Comparison of ENCODE assay signal across 10 cellular contexts in the genomic region with DNA sequence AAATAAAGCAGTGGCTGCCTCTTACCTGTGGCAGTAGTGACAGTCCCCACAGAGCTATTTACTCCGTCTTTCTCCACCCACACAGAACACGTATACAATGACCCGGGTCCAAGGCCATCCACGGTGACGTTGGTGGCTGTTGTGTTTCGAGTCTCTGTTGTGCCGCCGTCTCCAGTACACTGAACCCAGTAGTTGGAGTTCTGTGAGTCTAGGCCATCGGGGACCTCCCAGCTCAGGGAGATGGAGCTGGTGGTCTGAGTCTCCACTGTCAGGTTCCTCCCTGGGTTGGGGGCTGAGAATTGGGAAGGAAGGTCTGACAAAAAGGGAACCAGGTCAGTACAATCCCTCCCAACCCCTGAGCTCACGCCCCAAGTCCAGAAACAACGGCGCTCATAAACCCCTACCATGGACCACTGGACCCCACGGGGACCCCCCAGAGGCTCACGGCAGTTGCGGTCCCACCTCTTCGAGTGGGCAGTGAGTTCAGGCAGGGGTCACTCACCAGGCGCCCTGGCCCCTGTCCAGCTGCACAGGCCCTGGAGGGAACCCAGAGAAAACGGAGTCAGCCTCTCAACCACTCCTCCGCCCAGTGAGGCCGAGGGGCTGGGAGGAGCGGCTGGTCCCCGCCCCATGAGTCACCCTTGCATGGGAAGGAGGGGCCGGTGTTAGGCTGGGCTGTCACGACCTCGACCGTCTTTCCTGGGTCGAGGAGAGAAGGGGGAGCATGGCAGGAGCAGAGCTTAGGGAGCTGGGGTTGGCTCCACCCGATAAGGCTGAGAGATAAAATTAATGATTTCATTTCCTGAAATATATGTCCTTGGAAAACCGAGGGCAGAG. TPM values are rescaled to one million over a fixed set of nuclear protein-coding genes. Genes with fewer than 3 reads are reported as not detected.
DNase-seq lines count a peak whose midpoint lies in the region; ATAC-seq and TF ChIP-seq lines count a peak whose summit lies in the region.
"Had no signal": no experiment of that assay in that cellular context is flagged by ENCODE, and none has a peak within 500 bp of the region (broad histone marks: within the 10 kb centered on the region; RNA-seq: fewer than 3 reads in every experiment).

No MANE protein-coding gene starts in this region.

- H3K4me1 ChIP-seq in mucosa of stomach (ENCODE audit: control insufficient read depth, insufficient read depth, low read length) (peaks cover 20% of the 10 kb centered on the region), stomach smooth muscle (ENCODE audit: control insufficient read depth, insufficient read depth, low read length) (peaks cover 13% of the 10 kb centered on the region)

- H3K27ac Mint-ChIP-seq in activated CD4-positive, alpha-beta memory T cell treated with anti-CD3 and anti-CD28 coated beads for 36 hours: peak overlapping the region; percentile 23

- no peaks in the 10 kb centered on the region for H3K36me3 Mint-ChIP-seq in activated CD4-positive, alpha-beta memory T cell treated with anti-CD3 and anti-CD28 coated beads for 36 hours

- H3K9me3 Mint-ChIP-seq in activated CD4-positive, alpha-beta memory T cell treated with anti-CD3 and anti-CD28 coated beads for 36 hours: no peaks in the 10 kb centered on the region

- no peak overlapping the region for H3K4me3 Mint-ChIP-seq in activated CD4-positive, alpha-beta memory T cell treated with anti-CD3 and anti-CD28 coated beads for 36 hours

- DNase-seq in GDM1 (lab: John Stamatoyannopoulos, UW) (peak; percentile 45), NCI-H146 treated with DMSO at 0.1 percent for 48 hours (lab: John Stamatoyannopoulos, UW; ENCODE audit: unreplicated experiment) (peak; percentile 29), erythroblast (lab: John Stamatoyannopoulos, UW) (peak; percentile 86 to 93), germinal center (ENCODE audit: low spot score) (no peak)
- DNase-seq in activated CD4-positive, alpha-beta memory T cell treated with anti-CD3 and anti-CD28 coated beads for 36 hours: peak; percentile 64

- H3K36me3 ChIP-seq in mucosa of stomach (ENCODE audit: control insufficient read depth, insufficient read depth, low read length) (peaks cover 13% of the 10 kb centered on the region), stomach smooth muscle (ENCODE audit: control insufficient read depth in 2 of 2, insufficient read depth in 2 of 2, low read length in 2 of 2) (no peaks in the 10 kb centered on the region)
- H3K36me3 ChIP-seq: tibial artery had no signal

- peaks cover 2% of the 10 kb centered on the region for H3K4me1 Mint-ChIP-seq in activated CD4-positive, alpha-beta memory T cell treated with anti-CD3 and anti-CD28 coated beads for 36 hours (ENCODE audit: low read depth)

- no peak overlapping the region for H3K27ac ChIP-seq in stomach smooth muscle (ENCODE audit: low read length)
- H3K27ac ChIP-seq: tibial artery had no signal

- no peaks in the 10 kb centered on the region for H3K9me3 ChIP-seq in mucosa of stomach (ENCODE audit: control insufficient read depth, low read length)
- H3K9me3 ChIP-seq in stomach smooth muscle (ENCODE audit: control insufficient read depth in 2 of 2, low read length in 2 of 2): no peaks in the 10 kb centered on the region
- H3K9me3 ChIP-seq: tibial artery had no signal

- TF ChIP-seq POLR2A in erythroblast (IDR thresholded peaks at IDR 0.05; ENCODE audit: low read length): peak; percentile 27

- ATAC-seq in GM19023 (IDR thresholded peaks at IDR 0.05; ENCODE audit: unreplicated experiment): no peak

- POLR2A ChIA-PET in activated CD4-positive, alpha-beta memory T cell treated with anti-CD3 and anti-CD28 coated beads for 36 hours (lab: Charles Lee): no interaction called here

- CTCF ChIA-PET in activated CD4-positive, alpha-beta memory T cell treated with anti-CD3 and anti-CD28 coated beads for 36 hours (lab: Charles Lee): no interaction called here

- peaks cover 30% of the 10 kb centered on the region for H3K27me3 Mint-ChIP-seq in activated CD4-positive, alpha-beta memory T cell treated with anti-CD3 and anti-CD28 coated beads for 36 hours

- H3K27me3 ChIP-seq in mucosa of stomach (ENCODE audit: control insufficient read depth, insufficient read depth, low read length) (no peaks in the 10 kb centered on the region), stomach smooth muscle (ENCODE audit: control insufficient read depth in 1 of 2, insufficient read depth in 2 of 2, low read length in 2 of 2) (peaks cover 6 to 9% of the 10 kb centered on the region in 2 donors)

- intact Hi-C loops in activated CD4-positive, alpha-beta memory T cell treated with anti-CD3 and anti-CD28 coated beads for 36 hours (cut with micrococcal nuclease): no loop called here

- H3K9ac ChIP-seq in mucosa of stomach (ENCODE audit: low read length) (peak overlapping the region; percentile 83), stomach smooth muscle (ENCODE audit: low read length in 2 of 2) (no peak overlapping the region)

- H3K4me3 ChIP-seq in mucosa of stomach (ENCODE audit: low read length) (peak overlapping the region; percentile 74), stomach smooth muscle (ENCODE audit: low read length in 2 of 2) (peak overlapping the region; percentile 19 to 29)
- H3K4me3 ChIP-seq: tibial artery had no signal

RNA-seq across cellular contexts. Expression of a gene that starts 2.4 kb away (rescaled TPM):
- not detected for total RNA-seq in activated CD4-positive, alpha-beta memory T cell treated with anti-CD3 and anti-CD28 coated beads for 36 hours

RNA-seq across cellular contexts. Expression of a gene that starts 21.7 kb away (rescaled TPM):
- 1 to 10 TPM; 4.8 to 6.5 TPM for total RNA-seq in activated CD4-positive, alpha-beta memory T cell treated with anti-CD3 and anti-CD28 coated beads for 36 hours

RNA-seq across cellular contexts. Expression of a gene that starts 26.8 kb away (rescaled TPM):
- under 1 TPM in 1 of 2 experiments, not detected in 1; 0.22 TPM for total RNA-seq in activated CD4-positive, alpha-beta memory T cell treated with anti-CD3 and anti-CD28 coated beads for 36 hours
- total RNA-seq: T-helper 1 cell treated with Interleukin-12 subunit alpha and Interleukin-12 subunit beta and Interleukin-4 antibody, amounts not matched to agents 30 ng/mL and 1 ng/mL, for 36 hours had no signal

RNA-seq across cellular contexts. Expression of a gene that starts 40.5 kb away (rescaled TPM):
- not detected for total RNA-seq in activated CD4-positive, alpha-beta memory T cell treated with anti-CD3 and anti-CD28 coated beads for 36 hours
- total RNA-seq: T-helper 1 cell treated with Interleukin-12 subunit alpha and Interleukin-12 subunit beta and Interleukin-4 antibody, amounts not matched to agents 30 ng/mL and 1 ng/mL, for 36 hours had no signal

RNA-seq across cellular contexts. Expression of a gene that starts 49.4 kb away (rescaled TPM):
- not detected for total RNA-seq in activated CD4-positive, alpha-beta memory T cell treated with anti-CD3 and anti-CD28 coated beads for 36 hours
- total RNA-seq: T-helper 1 cell treated with Interleukin-12 subunit alpha and Interleukin-12 subunit beta and Interleukin-4 antibody, amounts not matched to agents 30 ng/mL and 1 ng/mL, for 36 hours had no signal
